7 cellular contexts compared by ENCODE assay signal in genomic region chr15:99058421-99058870, GRCh38. TPM values are rescaled to one million over a fixed set of nuclear protein-coding genes. Genes with fewer than 3 reads are reported as not detected.
A peak's percentile ranks its signal among the peaks of the same experiment; 100 is the strongest.
DNase-seq lines count a peak whose midpoint lies in the region; ATAC-seq and TF ChIP-seq lines count a peak whose summit lies in the region.

No MANE protein-coding gene starts in this region.

- H3K27me3 ChIP-seq in adipocyte (replicated peaks; ENCODE audit: control insufficient read depth, insufficient read depth, low read length): peaks cover 9% of the 10 kb centered on the region

- DNase-seq in Jurkat, Clone E6-1 (ENCODE audit: low read depth, low spot score): no peak
- DNase-seq in adipocyte (ENCODE audit: low read depth) (no peak), iPS-NIHi11 (ENCODE audit: low spot score) (peak; percentile 29), GM10266 (ENCODE audit: extremely low spot score) (no peak), islet precursor cell (no peak)
- no peak for DNase-seq in stimulated activated naive CD8-positive, alpha-beta T cell treated with anti-CD3 and anti-CD28 coated beads, Interleukin-15, amount 100 ng/mL, for 72 hours

- H3K4me1 Mint-ChIP-seq in stimulated activated naive CD8-positive, alpha-beta T cell treated with anti-CD3 and anti-CD28 coated beads, Interleukin-15, amount 100 ng/mL, for 72 hours: peaks cover 16% of the 10 kb centered on the region

- peak overlapping the region; percentile 63 for H3K9ac ChIP-seq in adipocyte (ENCODE audit: low read length)

- no peak for TF ChIP-seq CTCF in GM10266 (IDR thresholded peaks at IDR 0.05; ENCODE audit: control insufficient read depth, insufficient read depth, low read depth, missing control alignments)

- H3K4me3 Mint-ChIP-seq in stimulated activated naive CD8-positive, alpha-beta T cell treated with anti-CD3 and anti-CD28 coated beads, Interleukin-15, amount 100 ng/mL, for 72 hours: peak overlapping the region; percentile 49 to 72

- H3K27me3 Mint-ChIP-seq in stimulated activated naive CD8-positive, alpha-beta T cell treated with anti-CD3 and anti-CD28 coated beads, Interleukin-15, amount 100 ng/mL, for 72 hours: peaks cover 66% of the 10 kb centered on the region

- no peaks in the 10 kb centered on the region for H3K9me3 Mint-ChIP-seq in stimulated activated naive CD8-positive, alpha-beta T cell treated with anti-CD3 and anti-CD28 coated beads, Interleukin-15, amount 100 ng/mL, for 72 hours

- no peaks in the 10 kb centered on the region for H3K36me3 ChIP-seq in adipocyte (ENCODE audit: control insufficient read depth, insufficient read depth, low read length, severe bottlenecking)

- H3K9me3 ChIP-seq in adipocyte (ENCODE audit: control insufficient read depth, low read length): no peaks in the 10 kb centered on the region

- H3K4me1 ChIP-seq in adipocyte (ENCODE audit: control insufficient read depth, insufficient read depth, low read length): peaks cover 5% of the 10 kb centered on the region

- peak overlapping the region; percentile 44 for H3K4me3 ChIP-seq in Jurkat, Clone E6-1 (ENCODE audit: low read length)
- H3K4me3 ChIP-seq in adipocyte (ENCODE audit: low read length): peak overlapping the region; percentile 78

- H3K27ac Mint-ChIP-seq in stimulated activated naive CD8-positive, alpha-beta T cell treated with anti-CD3 and anti-CD28 coated beads, Interleukin-15, amount 100 ng/mL, for 72 hours: peak overlapping the region in 1 of 2 donors; percentile 80

- ATAC-seq in stimulated activated naive CD8-positive, alpha-beta T cell treated with anti-CD3 and anti-CD28 coated beads, Interleukin-15, amount 100 ng/mL, for 72 hours: no peak
- no peak for ATAC-seq in GM21619 (IDR thresholded peaks at IDR 0.05; ENCODE audit: unreplicated experiment)

RNA-seq across cellular contexts. Expression of gene SYNM, which starts 46.4 kb away (rescaled TPM):
- polyA plus RNA-seq in Jurkat, Clone E6-1 (2012; ENCODE audit: insufficient read depth, insufficient read length): not detected

RNA-seq across cellular contexts. Expression of gene PGPEP1L, which starts 50.9 kb away (rescaled TPM):
- polyA plus RNA-seq in Jurkat, Clone E6-1 (2012; ENCODE audit: insufficient read depth, insufficient read length): not detected
